In genomic region chr1:224666911-224667310, GRCh38 we compare ENCODE assay signal across 12 cellular contexts. TPM values are rescaled to one million over a fixed set of nuclear protein-coding genes. Genes with fewer than 3 reads are reported as not detected.
DNase-seq lines count a peak whose midpoint lies in the region; ATAC-seq and TF ChIP-seq lines count a peak whose summit lies in the region.
"Had no signal": no experiment of that assay in that cellular context is flagged by ENCODE, and none has a peak within 500 bp of the region (broad histone marks: within the 10 kb centered on the region; RNA-seq: fewer than 3 reads in every experiment).

No MANE protein-coding gene starts in this region.

- H3K4me1 ChIP-seq in GM23248 (ENCODE audit: insufficient read depth), result no peaks in the 10 kb centered on the region
- H3K4me1 ChIP-seq in GM23338 (ENCODE audit: insufficient read depth), result no peaks in the 10 kb centered on the region
- H3K4me1 ChIP-seq: A549 had no signal

- DNase-seq in DMS 273 (lab: John Stamatoyannopoulos, UW; ENCODE audit: unreplicated experiment), result peak; percentile 80
- DNase-seq in GM23248, result peak; percentile 15
- peak; percentile 14 for DNase-seq in RPMI7951 (ENCODE audit: low read depth)
- DNase-seq in iPS-NIHi7 (ENCODE audit: extremely low spot score), result no peak
- no peak for DNase-seq in islet precursor cell
- no peak for DNase-seq in GM23338 (ENCODE audit: low spot score)
- DNase-seq: CD8-positive, alpha-beta memory T cell; DMS79; GDM1; GOT3; H9 had no signal

- no peaks in the 10 kb centered on the region for H3K27me3 ChIP-seq in GM23248 (replicated peaks; ENCODE audit: insufficient read depth)
- H3K27me3 ChIP-seq in GM23338 (ENCODE audit: insufficient read depth), result no peaks in the 10 kb centered on the region

- H4K20me1 ChIP-seq in GM23248 (ENCODE audit: insufficient read depth) (no peaks in the 10 kb centered on the region), GM23338 (replicated peaks; ENCODE audit: insufficient read depth) (no peaks in the 10 kb centered on the region)

- H3K9me2 ChIP-seq in GM23248 (ENCODE audit: insufficient read depth) (no peaks in the 10 kb centered on the region), GM23338 (ENCODE audit: insufficient read depth) (peaks cover 13% of the 10 kb centered on the region; the same call in 1 of the 2 replicates)

- no peaks in the 10 kb centered on the region for H3K36me3 Mint-ChIP-seq in GM23338 (ENCODE audit: low read depth)
- H3K36me3 Mint-ChIP-seq: CD8-positive, alpha-beta memory T cell had no signal

- H3K4me3 Mint-ChIP-seq in GM23338, result no peak overlapping the region
- H3K4me3 Mint-ChIP-seq: CD8-positive, alpha-beta memory T cell; H9 had no signal

- H3K79me2 ChIP-seq in GM23248 (ENCODE audit: insufficient read depth) (no peaks in the 10 kb centered on the region), GM23338 (replicated peaks; ENCODE audit: insufficient read depth) (no peaks in the 10 kb centered on the region; the same call in 1 of the 2 replicates)

- no peaks in the 10 kb centered on the region for H3K4me1 Mint-ChIP-seq in GM23338
- H3K4me1 Mint-ChIP-seq: CD8-positive, alpha-beta memory T cell had no signal

- no peak overlapping the region for H3K4me2 ChIP-seq in GM23248 (ENCODE audit: unreplicated experiment)
- no peak overlapping the region for H3K4me2 ChIP-seq in GM23338
- H3K4me2 ChIP-seq: A549 had no signal

- H3K27me3 Mint-ChIP-seq in GM23338 (ENCODE audit: insufficient read depth, low read depth, poor library complexity), result no peaks in the 10 kb centered on the region

- H2AFZ ChIP-seq in GM23248 (no peak overlapping the region), GM23338 (no peak overlapping the region)

- TF ChIP-seq CTCF in GM23338 (conservative IDR thresholded peaks at IDR 0.05; ENCODE audit: low read depth in 2 of 2), result no peak

- H3K9me3 ChIP-seq in GM23248 (ENCODE audit: low read depth), result no peaks in the 10 kb centered on the region
- H3K9me3 ChIP-seq: A549 had no signal

- in situ Hi-C loops in GM23248 (cut with MboI), result no loop called here

- H3K9ac ChIP-seq in GM23248, result no peak overlapping the region

- H3K27ac Mint-ChIP-seq in GM23338, result no peak overlapping the region

- WGBS in GM23248 (ENCODE audit: low coverage in 1 of 2, low lambda C conversion rate in 2 of 2, missing lambda C conversion rate in 2 of 2), 2 experiments, result 44 to 52% methylated on average over 2 of the region's 2 CpGs

- H3K4me3 ChIP-seq in GM23248, result no peak overlapping the region
- no peak overlapping the region for H3K4me3 ChIP-seq in GM23338
- H3K4me3 ChIP-seq: A549 had no signal

- no peak for ATAC-seq in GM23338
- ATAC-seq: A549 had no signal

- H3K36me3 ChIP-seq in GM23248 (ENCODE audit: low read depth) (no peaks in the 10 kb centered on the region), GM23338 (ENCODE audit: insufficient read depth) (no peaks in the 10 kb centered on the region)

- H3K27ac ChIP-seq in GM23248 (no peak overlapping the region), GM23338 (ENCODE audit: low read depth) (no peak overlapping the region)
- H3K27ac ChIP-seq: A549 had no signal

- H3F3A ChIP-seq in GM23248 (ENCODE audit: insufficient read depth), result no peaks in the 10 kb centered on the region
- H3F3A ChIP-seq in GM23338 (replicated peaks; ENCODE audit: low read depth), result no peaks in the 10 kb centered on the region

- H3K9me3 Mint-ChIP-seq in GM23338, result peaks cover 4% of the 10 kb centered on the region; the same call in 2 of the 3 replicates

TF ChIP-seq in GM23338, 12 proteins besides CTCF, POLR2A, EP300 and RAD21 (continues in another document):
- no peak for TF ChIP-seq ZNF331 (CRISPR knock-in tag; IDR thresholded peaks at IDR 0.05; ENCODE audit: low read depth)
- no peak for TF ChIP-seq REST (IDR thresholded peaks at IDR 0.05; ENCODE audit: unreplicated experiment)
- no peak for TF ChIP-seq ETS1 (IDR thresholded peaks at IDR 0.05)
- TF ChIP-seq NANOG (IDR thresholded peaks at IDR 0.05; ENCODE audit: borderline replicate concordance), result no peak
- no peak for TF ChIP-seq EZH2phosphoT487 (IDR thresholded peaks at IDR 0.05; ENCODE audit: unreplicated experiment)
- no peak for TF ChIP-seq JUNB (IDR thresholded peaks at IDR 0.05; ENCODE audit: unreplicated experiment)
- TF ChIP-seq EZH2 (IDR thresholded peaks at IDR 0.05; ENCODE audit: low read depth, unreplicated experiment), result no peak
- no peak for TF ChIP-seq STAT1 (IDR thresholded peaks at IDR 0.05; ENCODE audit: unreplicated experiment)
- TF ChIP-seq POLR2AphosphoS5 (IDR thresholded peaks at IDR 0.05; ENCODE audit: low read depth), result no peak

RNA-seq across cellular contexts. Expression of gene CNIH3, which starts 50.8 kb away (rescaled TPM):
- total RNA-seq in GM23248 (2014; rRNA removed; shearing (Covaris generic)), result 2.1 and 6.4 TPM in 2 replicates
- 4.7 and 6.2 TPM in 2 replicates for polyA plus RNA-seq in GM23248 (2016; fragmentation: Nextera tagmentation; extraction: Ambion mirVana)
- 21.0 and 24.5 TPM in 2 replicates for total RNA-seq in RPMI7951 (2014; rRNA removed; shearing (Covaris generic))
- total RNA-seq in GM23338 (2014; rRNA removed; shearing (Covaris generic)), result 5.1 and 5.9 TPM in 2 replicates
- polyA plus RNA-seq in GM23338 (2016; fragmentation: Nextera tagmentation; extraction: Ambion mirVana), result 3.0 and 3.6 TPM in 2 replicates

Comparison
In these comparisons a context has a peak if more than half of its experiments do, and no peak if none do; other contexts are left out.
1. DNase-seq: peak in DMS 273 (single experiment), GM23248 (single experiment) and RPMI7951 (single experiment); none in iPS-NIHi7 (single experiment), islet precursor cell (single experiment) and GM23338 (single experiment).